ENCODE assay signal across 8 cellular contexts in genomic region chr3:184748219-184749135, GRCh38. TPM values are rescaled to one million over a fixed set of nuclear protein-coding genes. Genes with fewer than 3 reads are reported as not detected.
DNase-seq lines count a peak whose midpoint lies in the region; ATAC-seq, FAIRE-seq and TF ChIP-seq lines count a peak whose summit lies in the region.

No MANE protein-coding gene starts in this region.

- H3K4me2 ChIP-seq in K562 (ENCODE audit: insufficient read depth, low read length), result peak overlapping the region; percentile 76

- ATAC-seq in K562 (peak; percentile 92), HG03354 (IDR thresholded peaks at IDR 0.05; ENCODE audit: poor library complexity, severe bottlenecking, unreplicated experiment) (no peak)

- in situ Hi-C loops in K562 (cut with MboI), result no loop called here

- H3K4me1 ChIP-seq in K562 (replicated peaks in 1 of 2; ENCODE audit: control insufficient read depth in 2 of 2, insufficient read depth in 2 of 2, low read length in 2 of 2), result peaks cover 0 to 30% of the 10 kb centered on the region in 2 experiments; a peak in 4 of 5 replicates

- TF ChIP-seq CTCF in AG04449 (IDR thresholded peaks at IDR 0.05; ENCODE audit: insufficient read depth, low read length, missing control alignments) (peak; percentile 39), K562 (IDR thresholded peaks at IDR 0.05 in 2 of 3, conservative IDR thresholded peaks at IDR 0.05 in 1 of 3; ENCODE audit: insufficient read depth in 2 of 3, low read depth in 1 of 3, low read length in 3 of 3) (peak; percentile 64 to 73 (median 64))

- TF ChIP-seq RAD21 in K562 (CRISPR knock-in tag; conservative IDR thresholded peaks at IDR 0.05 in 1 of 2, IDR thresholded peaks at IDR 0.05 in 1 of 2), result peak in 1 of 2 experiments; percentile 72; a peak in 2 of 4 replicates

- H3K27ac ChIP-seq in K562 (ENCODE audit: extremely low read depth, low read depth, low read length), result peak overlapping the region; percentile 56

- TF ChIP-seq EP300 in K562 (IDR thresholded peaks at IDR 0.05; ENCODE audit: low read length), result no peak

- intact Hi-C loops in K562 (cut with micrococcal nuclease), result no loop called here

- CTCF ChIA-PET in AG04449 (lab: Yijun Ruan, JAX), result interaction anchor here (0.9 to 2.5 kb wide), 4 partner anchors 8 to 30 kb away, joined by 3 to 10 read pairs (median 4); no protein-coding TSS in a partner anchor
- CTCF ChIA-PET in K562 (lab: Yijun Ruan, JAX; ENCODE audit: low intra/inter-chr PET ratio), result no interaction called here

- H3K9ac ChIP-seq in K562 (ENCODE audit: insufficient read depth in 1 of 2, low read depth in 2 of 2, low read length in 2 of 2), result peak overlapping the region in 1 of 2 experiments; percentile 56; a peak in 2 of 4 replicates

- H3K4me3 ChIP-seq in AG04449 (ENCODE audit: low read depth, low read length) (no peak overlapping the region), K562 (no peak overlapping the region)

- DNase-seq in AG04449 (ENCODE audit: low read depth, low spot score) (no peak), GM18507 (ENCODE audit: extremely low spot score, insufficient read length, low read depth) (no peak), MV-4-11 (lab: John Stamatoyannopoulos, UW) (peak; percentile 82), K562 (ENCODE audit: extremely low read depth in 1 of 4, low spot score in 3 of 4) (peak; percentile 49 to 71 (median 54)), myocyte (ENCODE audit: low read depth) (peak; percentile 27), middle frontal gyrus (ENCODE audit: extremely low spot score, low spot score) (no peak)
- DNase-seq in activated effector memory CD4-positive, alpha-beta T cell treated with anti-CD3 and anti-CD28 coated beads, Interleukin-2, amount 50 U/mL, for 16 hours, result no peak

- peaks cover 0 to 3% of the 10 kb centered on the region in 2 experiments; a peak in 2 of 5 replicates for H3K27me3 ChIP-seq in K562 (ENCODE audit: control insufficient read depth in 2 of 2, insufficient read depth in 2 of 2, low read length in 2 of 2)

- H3K9me3 ChIP-seq in K562 (replicated peaks; ENCODE audit: control insufficient read depth, insufficient read depth, low read depth, low read length), result no peaks in the 10 kb centered on the region

- no peaks in the 10 kb centered on the region for H3K36me3 ChIP-seq in K562 (ENCODE audit: control insufficient read depth, insufficient read depth, low read length)

- no peaks in the 10 kb centered on the region for H3K79me2 ChIP-seq in K562 (ENCODE audit: control insufficient read depth, insufficient read depth, low read length)

- peak overlapping the region; percentile 92 for H2AFZ ChIP-seq in K562 (ENCODE audit: low read depth, low read length)

- no peaks in the 10 kb centered on the region for H3K9me1 ChIP-seq in K562 (ENCODE audit: control insufficient read depth, insufficient read depth, low read length)

- no TSS peak for BruUV-seq in K562 (replicated peaks; lab: Mats Ljungman, UMichigan)

- 18% methylated on average over 8 of the region's 8 CpGs for WGBS in K562 (ENCODE audit: insufficient coverage, low coverage, missing lambda C conversion rate)

- peak; percentile 47 for FAIRE-seq in GM18507 (lab: Jason Lieb, UNC)
- FAIRE-seq in K562 (lab: Jason Lieb, UNC), result peak; percentile 91

- POLR2A ChIA-PET in AG04449 (lab: Yijun Ruan, JAX), result no interaction called here
- POLR2A ChIA-PET in K562 (lab: Yijun Ruan, JAX), result no interaction called here

- no peaks in the 10 kb centered on the region for H4K20me1 ChIP-seq in K562 (replicated peaks; ENCODE audit: control insufficient read depth, insufficient read depth, low read length)

- TF ChIP-seq POLR2A in K562 (conservative IDR thresholded peaks at IDR 0.05), result no peak

TF ChIP-seq in K562, 482 proteins besides CTCF, POLR2A, EP300 and RAD21 (continues in another document):
- TF ChIP-seq PHB2 (IDR thresholded peaks at IDR 0.05; ENCODE audit: low read depth) (no peak), POLR2AphosphoS2 (IDR thresholded peaks at IDR 0.05; ENCODE audit: low read length) (no peak), EP400 (IDR thresholded peaks at IDR 0.05) (no peak), ZBTB7A (IDR thresholded peaks at IDR 0.05; ENCODE audit: borderline replicate concordance, control insufficient read depth, low read depth, low read length) (no peak), MTA1 (IDR thresholded peaks at IDR 0.05; ENCODE audit: borderline replicate concordance) (no peak), TFAP4 (CRISPR knock-in tag; IDR thresholded peaks at IDR 0.05; ENCODE audit: borderline replicate concordance) (no peak), RBBP5 (IDR thresholded peaks at IDR 0.05; ENCODE audit: borderline replicate concordance, insufficient read depth, low read length, poor library complexity, severe bottlenecking) (no peak), SRSF1 (IDR thresholded peaks at IDR 0.05; ENCODE audit: low read depth, low read length) (no peak), FOXJ2 (tag; IDR thresholded peaks at IDR 0.05) (peak; percentile 53; the same call in 1 of the 2 replicates), NFIC (IDR thresholded peaks at IDR 0.05) (no peak), PHF21A (IDR thresholded peaks at IDR 0.05; ENCODE audit: borderline replicate concordance, low read depth) (no peak), CREM (IDR thresholded peaks at IDR 0.05; ENCODE audit: low read depth) (0 out of 2 replicates have a peak, but pooled peaks have one; percentile 9), DPF2 (IDR thresholded peaks at IDR 0.05) (peak; percentile 61), EHMT2 (IDR thresholded peaks at IDR 0.05) (peak; percentile 79), TRIM28 (IDR thresholded peaks at IDR 0.05) (0 out of 2 replicates have a peak, but pooled peaks have one; percentile 26)
- TF ChIP-seq, protein P1, sequence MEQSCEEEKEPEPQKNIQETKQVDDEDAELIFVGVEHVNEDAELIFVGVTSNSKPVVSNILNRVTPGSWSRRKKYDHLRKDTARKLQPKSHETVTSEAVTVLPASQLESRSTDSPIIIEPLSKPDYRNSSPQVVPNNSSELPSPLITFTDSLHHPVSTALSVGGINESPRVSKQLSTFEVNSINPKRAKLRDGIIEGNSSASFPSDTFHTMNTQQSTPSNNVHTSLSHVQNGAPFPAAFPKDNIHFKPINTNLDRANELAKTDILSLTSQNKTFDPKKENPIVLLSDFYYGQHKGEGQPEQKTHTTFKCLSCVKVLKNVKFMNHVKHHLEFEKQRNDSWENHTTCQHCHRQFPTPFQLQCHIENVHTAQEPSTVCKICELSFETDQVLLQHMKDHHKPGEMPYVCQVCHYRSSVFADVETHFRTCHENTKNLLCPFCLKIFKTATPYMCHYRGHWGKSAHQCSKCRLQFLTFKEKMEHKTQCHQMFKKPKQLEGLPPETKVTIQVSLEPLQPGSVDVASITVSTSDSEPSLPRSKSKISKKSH (CRISPR knock-in tag; IDR thresholded peaks at IDR 0.05), result no peak
- TF ChIP-seq, protein P2, sequence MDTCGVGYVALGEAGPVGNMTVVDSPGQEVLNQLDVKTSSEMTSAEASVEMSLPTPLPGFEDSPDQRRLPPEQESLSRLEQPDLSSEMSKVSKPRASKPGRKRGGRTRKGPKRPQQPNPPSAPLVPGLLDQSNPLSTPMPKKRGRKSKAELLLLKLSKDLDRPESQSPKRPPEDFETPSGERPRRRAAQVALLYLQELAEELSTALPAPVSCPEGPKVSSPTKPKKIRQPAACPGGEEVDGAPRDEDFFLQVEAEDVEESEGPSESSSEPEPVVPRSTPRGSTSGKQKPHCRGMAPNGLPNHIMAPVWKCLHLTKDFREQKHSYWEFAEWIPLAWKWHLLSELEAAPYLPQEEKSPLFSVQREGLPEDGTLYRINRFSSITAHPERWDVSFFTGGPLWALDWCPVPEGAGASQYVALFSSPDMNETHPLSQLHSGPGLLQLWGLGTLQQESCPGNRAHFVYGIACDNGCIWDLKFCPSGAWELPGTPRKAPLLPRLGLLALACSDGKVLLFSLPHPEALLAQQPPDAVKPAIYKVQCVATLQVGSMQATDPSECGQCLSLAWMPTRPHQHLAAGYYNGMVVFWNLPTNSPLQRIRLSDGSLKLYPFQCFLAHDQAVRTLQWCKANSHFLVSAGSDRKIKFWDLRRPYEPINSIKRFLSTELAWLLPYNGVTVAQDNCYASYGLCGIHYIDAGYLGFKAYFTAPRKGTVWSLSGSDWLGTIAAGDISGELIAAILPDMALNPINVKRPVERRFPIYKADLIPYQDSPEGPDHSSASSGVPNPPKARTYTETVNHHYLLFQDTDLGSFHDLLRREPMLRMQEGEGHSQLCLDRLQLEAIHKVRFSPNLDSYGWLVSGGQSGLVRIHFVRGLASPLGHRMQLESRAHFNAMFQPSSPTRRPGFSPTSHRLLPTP (IDR thresholded peaks at IDR 0.05; ENCODE audit: borderline replicate concordance, extremely low read depth, insufficient read length), result no peak

RNA-seq across cellular contexts. Expression of gene MAGEF1, which starts 36.6 kb away (rescaled TPM):
- 7.7 and 11.5 TPM in 2 replicates for total RNA-seq in K562 (2011; cell fraction: chromatin; rRNA removed; ENCODE audit: low replicate concordance)
- total RNA-seq in K562 (2011; cell fraction: nucleolus; rRNA removed), result 7.8 and 9.0 TPM in 2 replicates
- 10.5 and 11.5 TPM in 2 replicates for total RNA-seq in K562 (2011; cell fraction: nucleoplasm; rRNA removed)
- total RNA-seq in K562 (2014; rRNA removed), result 31.9 and 36.4 TPM in 2 replicates
- 19.8 and 22.1 TPM in 2 replicates for total RNA-seq in K562 (2014; rRNA removed; fragmentation: Illumina TruSeq; extraction: Trizol)
- 20.8 and 21.9 TPM in 2 replicates for total RNA-seq in K562 (2015; rRNA removed; fragmentation: Illumina TruSeq; extraction: Trizol)
- total RNA-seq in K562 (2021), result 24.4 and 29.0 TPM in 2 replicates
- 13.5 and 19.5 TPM in 2 replicates for polyA plus RNA-seq in K562 (2011; rRNA removed)
- polyA plus RNA-seq in K562 (2011; cell fraction: cytosol; rRNA removed), result 15.3 and 15.8 TPM in 2 replicates
- 9.4 and 11.3 TPM in 2 replicates for polyA plus RNA-seq in K562 (2011; cell fraction: nucleus; rRNA removed)
- polyA plus RNA-seq in K562 (2012), result 24.1 and 29.7 TPM in 2 replicates
- 15.8 and 23.4 TPM in 2 replicates for polyA plus RNA-seq in K562 (2014; fragmentation: Illumina TruSeq; extraction: Trizol)
- 1 to 10 TPM; 1.5 to 2.5 TPM for polyA plus RNA-seq in K562 (2014; fragmentation: Nextera tagmentation; extraction: Ambion mirVana)
- polyA plus RNA-seq in K562 (2014; rRNA removed), result 39.1 and 43.4 TPM in 2 replicates
- 8.7 and 10.9 TPM in 2 replicates for polyA minus RNA-seq in K562 (2011; rRNA and poly(A)+ RNA removed)
- 4.7 and 7.5 TPM in 2 replicates for polyA minus RNA-seq in K562 (2011; cell fraction: cytosol; rRNA and poly(A)+ RNA removed)
- polyA minus RNA-seq in K562 (2011; cell fraction: nucleus; rRNA and poly(A)+ RNA removed), result 3.4 and 4.9 TPM in 2 replicates
- 82.9 and 111 TPM in 2 replicates for total RNA-seq in myocyte
- 49.6 TPM for polyA plus RNA-seq in myocyte (2012)

Comparison
In these comparisons a context has a peak if more than half of its experiments do, and no peak if none do; other contexts are left out.
1. DNase-seq: peak in MV-4-11 (single experiment), K562 (4 of 4) and myocyte (single experiment); none in AG04449 (single experiment), GM18507 (single experiment), activated effector memory CD4-positive, alpha-beta T cell treated with anti-CD3 and anti-CD28 coated beads, Interleukin-2, amount 50 U/mL, for 16 hours (single experiment) and middle frontal gyrus (single experiment).